27 cellular contexts compared by ENCODE assay signal in genomic region chr6:156651438-156651837, GRCh38.
"Had no signal": no experiment of that assay in that cellular context is flagged by ENCODE, and none has a peak within 500 bp of the region (broad histone marks: within the 10 kb centered on the region; RNA-seq: fewer than 3 reads in every experiment).

No MANE protein-coding gene starts in this region.

- DNase-seq: activated CD4-positive, alpha-beta memory T cell treated with anti-CD3 and anti-CD28 coated beads for 36 hours; activated CD4-positive, alpha-beta T cell treated with anti-CD3 and anti-CD28 coated beads, Interleukin-2, amount 10 ng/mL, durations not matched to agents 24 days and 14 days; activated CD4-positive, CD25-positive, alpha-beta regulatory T cell treated with anti-CD3 and anti-CD28 coated beads, Interleukin-2, amount 50 U/mL, for 72 hours; activated CD8-positive, alpha-beta memory T cell treated with anti-CD3 and anti-CD28 coated beads, Interleukin-2, amount 50 U/mL, for 4 hours; activated gamma-delta T cell; activated naive CD4-positive, alpha-beta T cell treated with anti-CD3 and anti-CD28 coated beads, Interleukin-2, amount 10 ng/mL, durations not matched to agents 7 days and 5 days; activated naive CD8-positive, alpha-beta T cell treated with anti-CD3 and anti-CD28 coated beads, Interleukin-2, amount 10 ng/mL, durations not matched to agents 7 days and 5 days; activated T-cell treated with anti-CD3 and anti-CD28 coated beads, Interleukin-2, amount 50 U/mL, for 1 hour; foreskin fibroblast; heart left ventricle; hypothalamus; immature natural killer cell; mesendoderm; ovary; stimulated activated CD4-positive, alpha-beta T cell treated with anti-CD3 and anti-CD28 coated beads, Interleukin-12 subunit alpha, Interleukin-12 subunit beta, amount 100 ng/mL, for 4 hours; stimulated activated CD4-positive, alpha-beta T cell treated with anti-CD3 and anti-CD28 coated beads, Interleukin-4, amount 100 ng/mL, for 24 hours; substantia nigra; T-helper 1 cell; WERI-Rb-1 had no signal

- H3K9me3 ChIP-seq: heart left ventricle, ovary, vagina had no signal

- H3K27ac ChIP-seq: ascending aorta, cardiac muscle cell, coronary artery, heart left ventricle, ovary, skin epidermis, vagina, WERI-Rb-1 had no signal

- H3K4me3 ChIP-seq: ascending aorta, cardiac muscle cell, coronary artery, heart left ventricle, lung, ovary, skin epidermis, vagina had no signal

- H3K4me1 ChIP-seq: ascending aorta had no signal

- H3K36me3 ChIP-seq: ascending aorta, cardiac muscle cell, heart left ventricle, ovary, vagina, WERI-Rb-1 had no signal

- H3K27me3 ChIP-seq: ascending aorta, cardiac muscle cell, heart left ventricle, ovary, vagina had no signal

- ATAC-seq: sciatic nerve; stimulated activated effector memory CD8-positive, alpha-beta T cell treated with anti-CD3 and anti-CD28 coated beads, Interleukin-12 subunit alpha, Interleukin-12 subunit beta, amount 100 ng/mL, for 72 hours had no signal
